In genomic region chr5:117455236-117456233, GRCh38 we compare ENCODE assay signal across 1 cellular context.
A peak's percentile ranks its signal among the peaks of the same experiment; 100 is the strongest.
TF ChIP-seq lines count a peak whose summit lies in the region.

No MANE protein-coding gene starts in this region.

TF ChIP-seq in HepG2, 621 proteins besides CTCF, POLR2A, EP300 and RAD21 (continued from another document):
- TF ChIP-seq HMGXB4 (CRISPR knock-in tag; IDR thresholded peaks at IDR 0.05; ENCODE audit: borderline replicate concordance in 1 of 2, low read depth in 1 of 2) = 0 out of 4 replicates have a peak, but pooled peaks have one; percentile 16 to 35
- TF ChIP-seq ZNF687 (CRISPR knock-in tag; IDR thresholded peaks at IDR 0.05) = peak; percentile 30; the same call in 1 of the 2 replicates
- TF ChIP-seq ZNF253 (CRISPR knock-in tag; IDR thresholded peaks at IDR 0.05; ENCODE audit: borderline replicate concordance) = no peak
- TF ChIP-seq ZNF598 (CRISPR knock-in tag; IDR thresholded peaks at IDR 0.05; ENCODE audit: borderline replicate concordance) = 0 out of 2 replicates have a peak, but pooled peaks have one; percentile 28
- TF ChIP-seq ZFP1 (CRISPR knock-in tag; IDR thresholded peaks at IDR 0.05) = no peak
- no peak for TF ChIP-seq KLF15 (CRISPR knock-in tag; IDR thresholded peaks at IDR 0.05; ENCODE audit: borderline replicate concordance)
- 0 out of 2 replicates have a peak, but pooled peaks have one; percentile 13 for TF ChIP-seq NRL (CRISPR knock-in tag; IDR thresholded peaks at IDR 0.05; ENCODE audit: borderline replicate concordance)
- peak; percentile 57; the same call in 1 of the 2 replicates for TF ChIP-seq ZMYM4 (CRISPR knock-in tag; IDR thresholded peaks at IDR 0.05)
- TF ChIP-seq STAG1 (CRISPR knock-in tag; IDR thresholded peaks at IDR 0.05) = peak; percentile 44; the same call in 1 of the 2 replicates
- peak; percentile 45 for TF ChIP-seq ZNF263 (CRISPR knock-in tag; IDR thresholded peaks at IDR 0.05)
- TF ChIP-seq ZNF362 (CRISPR knock-in tag; IDR thresholded peaks at IDR 0.05; ENCODE audit: borderline replicate concordance) = no peak
- TF ChIP-seq KDM5A (IDR thresholded peaks at IDR 0.05; ENCODE audit: borderline replicate concordance, low read length) = no peak
